ENCODE assay signal across 25 cellular contexts in the genomic region with DNA sequence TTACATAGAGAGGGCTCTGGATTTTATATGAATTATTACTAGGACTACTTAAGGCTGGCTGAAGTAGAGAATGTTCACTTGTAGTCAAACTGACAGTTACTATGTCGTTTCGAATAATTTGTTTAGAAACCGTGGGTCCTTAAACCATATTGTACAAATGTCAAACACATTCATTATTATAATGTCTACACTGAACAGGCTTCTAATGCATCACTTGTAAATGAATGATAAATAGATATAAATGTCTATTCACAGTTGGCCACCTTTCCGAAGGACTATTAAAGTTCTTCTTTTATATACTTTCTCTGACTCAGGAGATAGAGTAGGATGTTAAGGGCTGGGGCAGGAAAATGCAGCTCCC.
"Had no signal": no experiment of that assay in that cellular context is flagged by ENCODE, and none has a peak within 500 bp of the region (broad histone marks: within the 10 kb centered on the region; RNA-seq: fewer than 3 reads in every experiment).

No MANE protein-coding gene starts in this region.

- ATAC-seq: effector memory CD8-positive, alpha-beta T cell; esophagus mucosa; foreskin keratinocyte; gastrocnemius medialis; gastroesophageal sphincter; heart left ventricle; heart right ventricle had no signal

- H3K4me3 Mint-ChIP-seq: dendritic cell treated with granulocyte-macrophage colony-stimulating factor and Interleukin-4, amounts not matched to agents 40 ng/mL and 50 ng/mL, for 4 days; effector memory CD8-positive, alpha-beta T cell; endodermal cell had no signal

- DNase-seq: colonic mucosa; cortex of kidney; dermis blood vessel endothelial cell; dorsolateral prefrontal cortex; effector CD4-positive, alpha-beta T cell; effector CD8-positive, alpha-beta T cell; effector memory CD4-positive, alpha-beta T cell; effector memory CD8-positive, alpha-beta T cell; endodermal cell; erythroblast; esophagus squamous epithelium; foreskin fibroblast; foreskin keratinocyte; foreskin melanocyte; gastrocnemius medialis; glutamatergic neuron; head of caudate nucleus; heart left ventricle; heart right ventricle had no signal

- H3K4me1 ChIP-seq: colonic mucosa, foreskin keratinocyte, gastrocnemius medialis, gastroesophageal sphincter had no signal

- H3K9me3 ChIP-seq: colonic mucosa, esophagus muscularis mucosa, esophagus squamous epithelium, gastrocnemius medialis, gastroesophageal sphincter, heart left ventricle, heart right ventricle had no signal

- H3K4me1 Mint-ChIP-seq: endodermal cell had no signal

- H3K27me3 Mint-ChIP-seq: dendritic cell treated with granulocyte-macrophage colony-stimulating factor and Interleukin-4, amounts not matched to agents 40 ng/mL and 50 ng/mL, for 4 days; effector memory CD8-positive, alpha-beta T cell had no signal

- H3K27me3 ChIP-seq: colonic mucosa, dorsolateral prefrontal cortex, esophagus muscularis mucosa, esophagus squamous epithelium, foreskin keratinocyte, gastrocnemius medialis, gastroesophageal sphincter, heart left ventricle, heart right ventricle had no signal

- H3K9me3 Mint-ChIP-seq: dendritic cell treated with granulocyte-macrophage colony-stimulating factor and Interleukin-4, amounts not matched to agents 40 ng/mL and 50 ng/mL, for 4 days; endodermal cell had no signal

- H3K27ac Mint-ChIP-seq: dendritic cell treated with granulocyte-macrophage colony-stimulating factor and Interleukin-4, amounts not matched to agents 40 ng/mL and 50 ng/mL, for 4 days; effector memory CD8-positive, alpha-beta T cell; endodermal cell had no signal

- H3K4me3 ChIP-seq: colonic mucosa, coronary artery, dorsolateral prefrontal cortex, esophagus muscularis mucosa, esophagus squamous epithelium, gastrocnemius medialis, gastroesophageal sphincter, heart left ventricle, heart right ventricle had no signal

- H3K27ac ChIP-seq: colonic mucosa, coronary artery, dorsolateral prefrontal cortex, epithelial cell of prostate, esophagus muscularis mucosa, esophagus squamous epithelium, foreskin keratinocyte, gastrocnemius medialis, gastroesophageal sphincter, heart left ventricle, heart right ventricle had no signal

- H3K36me3 ChIP-seq: colonic mucosa, esophagus muscularis mucosa, esophagus squamous epithelium, gastrocnemius medialis, gastroesophageal sphincter, heart left ventricle, heart right ventricle had no signal
